Comparison of ENCODE assay signal across 1 cellular context in genomic region chr20:50898475-50898874, GRCh38.
TF ChIP-seq lines count a peak whose summit lies in the region.

No MANE protein-coding gene starts in this region.

TF ChIP-seq in K562, 482 proteins besides CTCF, POLR2A, EP300 and RAD21 (continues in another document):
- TF ChIP-seq ETV1 (tag; conservative IDR thresholded peaks at IDR 0.05; ENCODE audit: low read depth) (0 out of 2 replicates have a peak, but pooled peaks have one; percentile 8), IRF9 (tag; IDR thresholded peaks at IDR 0.05) (peak; percentile 70; the same call in 1 of the 2 replicates), KLF6 (CRISPR knock-in tag; IDR thresholded peaks at IDR 0.05; ENCODE audit: borderline replicate concordance) (0 out of 2 replicates have a peak, but pooled peaks have one; percentile 41), SMAD4 (CRISPR knock-in tag; conservative IDR thresholded peaks at IDR 0.05) (peak; percentile 79), ZNF589 (CRISPR knock-in tag; IDR thresholded peaks at IDR 0.05; ENCODE audit: low read depth) (peak; percentile 80), SAFB2 (IDR thresholded peaks at IDR 0.05; ENCODE audit: borderline replicate concordance, low read depth, low read length, severe bottlenecking) (no peak), ZNF41 (CRISPR knock-in tag; conservative IDR thresholded peaks at IDR 0.05) (0 out of 2 replicates have a peak, but pooled peaks have one; percentile 50), ZZZ3 (IDR thresholded peaks at IDR 0.05) (no peak), ZNF584 (CRISPR knock-in tag; IDR thresholded peaks at IDR 0.05; ENCODE audit: low read depth) (peak; percentile 92), ATF3 (IDR thresholded peaks at IDR 0.05) (peak; percentile 88), ATF3 (CRISPR knock-in tag; conservative IDR thresholded peaks at IDR 0.05) (no peak), SIN3A (IDR thresholded peaks at IDR 0.05; ENCODE audit: borderline replicate concordance in 2 of 2, control insufficient read depth in 1 of 2, low read depth in 2 of 2, low read length in 2 of 2) (no peak), ATF6 (CRISPR knock-in tag; IDR thresholded peaks at IDR 0.05) (no peak), MLLT1 (IDR thresholded peaks at IDR 0.05) (no peak), ZFP36 (IDR thresholded peaks at IDR 0.05; ENCODE audit: low read depth, low read length, partially characterized antibody) (no peak), FOXJ2 (tag; IDR thresholded peaks at IDR 0.05) (peak; percentile 47; the same call in 1 of the 2 replicates), SMAD3 (CRISPR knock-in tag; conservative IDR thresholded peaks at IDR 0.05) (peak; percentile 66; the same call in 1 of the 2 replicates), ZNF592 (IDR thresholded peaks at IDR 0.05) (0 out of 2 replicates have a peak, but pooled peaks have one; percentile 46), TOE1 (IDR thresholded peaks at IDR 0.05; ENCODE audit: borderline replicate concordance) (no peak), TOE1 (CRISPR knock-in tag; IDR thresholded peaks at IDR 0.05; ENCODE audit: borderline replicate concordance, low read depth) (no peak), NR2C1 (IDR thresholded peaks at IDR 0.05) (no peak), NR2C1 (tag; IDR thresholded peaks at IDR 0.05) (peak; percentile 66), JUND (IDR thresholded peaks at IDR 0.05; ENCODE audit: borderline replicate concordance, low read depth, low read length) (0 out of 2 replicates have a peak, but pooled peaks have one; percentile 16), JUND (tag; IDR thresholded peaks at IDR 0.05; ENCODE audit: borderline replicate concordance, low read depth, low read length) (no peak), DDX20 (tag; IDR thresholded peaks at IDR 0.05; ENCODE audit: low read depth) (0 out of 2 replicates have a peak, but pooled peaks have one; percentile 35), ATF4 (CRISPR knock-in tag; IDR thresholded peaks at IDR 0.05) (peak; percentile 86), CEBPG (CRISPR knock-in tag; IDR thresholded peaks at IDR 0.05) (peak; percentile 83), CEBPG (tag; conservative IDR thresholded peaks at IDR 0.05 in 1 of 2, IDR thresholded peaks at IDR 0.05 in 1 of 2) (peak; percentile 88 to 96), MGA (IDR thresholded peaks at IDR 0.05) (peak; percentile 39; the same call in 1 of the 2 replicates), TRIM24 (IDR thresholded peaks at IDR 0.05) (peak; percentile 70 to 82; a peak in 2 of 4 replicates), L3MBTL2 (IDR thresholded peaks at IDR 0.05) (peak; percentile 69), ZFP1 (CRISPR knock-in tag; IDR thresholded peaks at IDR 0.05) (no peak), MYC (IDR thresholded peaks at IDR 0.05; ENCODE audit: low read depth, low read length) (peak; percentile 50), MYC (CRISPR knock-in tag; IDR thresholded peaks at IDR 0.05; ENCODE audit: borderline replicate concordance, low read depth) (no peak), CXXC5 (CRISPR knock-in tag; IDR thresholded peaks at IDR 0.05) (peak; percentile 63), EP400 (IDR thresholded peaks at IDR 0.05) (peak; percentile 38; the same call in 1 of the 2 replicates), MECOM (CRISPR knock-in tag; IDR thresholded peaks at IDR 0.05) (peak; percentile 56; the same call in 1 of the 2 replicates), PHB (CRISPR knock-in tag; IDR thresholded peaks at IDR 0.05) (no peak), ZNF197 (CRISPR knock-in tag; IDR thresholded peaks at IDR 0.05; ENCODE audit: low read depth) (no peak), HMG20B (CRISPR knock-in tag; IDR thresholded peaks at IDR 0.05) (no peak), KLF16 (IDR thresholded peaks at IDR 0.05) (no peak), CEBPB (tag; IDR thresholded peaks at IDR 0.05) (peak; percentile 61)
